In genomic region chr2:66544258-66544657, GRCh38 we compare ENCODE assay signal across 18 cellular contexts.
DNase-seq lines count a peak whose midpoint lies in the region; ATAC-seq and TF ChIP-seq lines count a peak whose summit lies in the region.
"Had no signal": no experiment of that assay in that cellular context is flagged by ENCODE, and none has a peak within 500 bp of the region (broad histone marks: within the 10 kb centered on the region; RNA-seq: fewer than 3 reads in every experiment).

No MANE protein-coding gene starts in this region.

- peak overlapping the region; percentile 56 for H3K27ac ChIP-seq in cardiac muscle cell
- H3K27ac ChIP-seq: 22Rv1, A549, BLaER1, HL-60 had no signal

- H3K9me3 ChIP-seq in cardiac muscle cell (ENCODE audit: low read depth), result no peaks in the 10 kb centered on the region
- H3K9me3 ChIP-seq: A549, BLaER1 had no signal

- no peaks in the 10 kb centered on the region for H3K27me3 ChIP-seq in cardiac muscle cell
- H3K27me3 ChIP-seq: BLaER1 had no signal

- TF ChIP-seq POLR2A in erythroblast (IDR thresholded peaks at IDR 0.05; ENCODE audit: low read length), result no peak

- no peak overlapping the region for H3K4me3 ChIP-seq in cardiac muscle cell
- H3K4me3 ChIP-seq: A549, BLaER1, GM23338 had no signal

- DNase-seq in cardiac muscle cell (ENCODE audit: low read depth in 1 of 2, low spot score in 1 of 2), result no peak
- no peak for DNase-seq in left ventricle myocardium superior
- no peak for DNase-seq in left lobe of liver (ENCODE audit: low spot score)
- DNase-seq in pons (ENCODE audit: low spot score), result peak; percentile 38
- DNase-seq in head of caudate nucleus, result no peak
- no peak for DNase-seq in erythroblast (lab: John Stamatoyannopoulos, UW)
- DNase-seq: CD4-positive, alpha-beta memory T cell; DMS153; DMS79; GDM1; HCEC 1CT; IMR-90 had no signal

- intact Hi-C loops in left ventricle myocardium superior (cut with micrococcal nuclease), result no loop called here
- intact Hi-C loops in head of caudate nucleus (cut with DNase I), result no loop called here

- H3K36me3 ChIP-seq in cardiac muscle cell, result peaks cover 20% of the 10 kb centered on the region
- H3K36me3 ChIP-seq: BLaER1 had no signal

- H3K4me1 ChIP-seq in cardiac muscle cell (ENCODE audit: low read depth), result peaks cover 24% of the 10 kb centered on the region
- H3K4me1 ChIP-seq: A549, BLaER1 had no signal

- TF ChIP-seq CTCF in cardiac muscle cell (IDR thresholded peaks at IDR 0.05; ENCODE audit: low read depth, low read length), result no peak

- no peak for ATAC-seq in left ventricle myocardium superior
- peak; percentile 20 for ATAC-seq in left lobe of liver
- no peak for ATAC-seq in HG03139 (IDR thresholded peaks at IDR 0.05; ENCODE audit: unreplicated experiment)
- ATAC-seq: A549, GM23338 had no signal
